Comparison of ENCODE assay signal across 13 cellular contexts in genomic region chr2:172208881-172209325, GRCh38.
A peak's percentile ranks its signal among the peaks of the same experiment; 100 is the strongest.
DNase-seq lines count a peak whose midpoint lies in the region; ATAC-seq and TF ChIP-seq lines count a peak whose summit lies in the region.
"Had no signal": no experiment of that assay in that cellular context is flagged by ENCODE, and none has a peak within 500 bp of the region (broad histone marks: within the 10 kb centered on the region; RNA-seq: fewer than 3 reads in every experiment).

No MANE protein-coding gene starts in this region.

- no peaks in the 10 kb centered on the region for H3K9me3 ChIP-seq in breast epithelium
- H3K9me3 ChIP-seq: ascending aorta, Peyer's patch had no signal

- TF ChIP-seq CTCF in MCF 10A (IDR thresholded peaks at IDR 0.05; ENCODE audit: unreplicated experiment): no peak
- no peak for TF ChIP-seq CTCF in breast epithelium (IDR thresholded peaks at IDR 0.05)
- no peak for TF ChIP-seq CTCF in fibroblast of mammary gland (conservative IDR thresholded peaks at IDR 0.05; ENCODE audit: control insufficient read depth, insufficient read depth, low read depth, low read length)

- H3K27me3 ChIP-seq in breast epithelium: no peaks in the 10 kb centered on the region
- H3K27me3 ChIP-seq: ascending aorta, Peyer's patch had no signal

- H3K4me3 ChIP-seq in breast epithelium: no peak overlapping the region
- H3K4me3 ChIP-seq in fibroblast of mammary gland (ENCODE audit: control insufficient read depth, low read depth, low read length): no peak overlapping the region
- H3K4me3 ChIP-seq: ascending aorta, Peyer's patch had no signal

- H3K4me1 ChIP-seq in breast epithelium: no peaks in the 10 kb centered on the region
- H3K4me1 ChIP-seq: ascending aorta had no signal

- H3K27ac ChIP-seq in breast epithelium: no peak overlapping the region
- H3K27ac ChIP-seq: ascending aorta had no signal

- H3K4me3 Mint-ChIP-seq in MCF 10A (ENCODE audit: unreplicated experiment): peak overlapping the region; percentile 41
- H3K4me3 Mint-ChIP-seq in effector memory CD8-positive, alpha-beta T cell: no peak overlapping the region
- H3K4me3 Mint-ChIP-seq: activated B cell treated with CpG ODN at 0.5 μM for 24 hours, immature natural killer cell had no signal

- no peaks in the 10 kb centered on the region for H3K36me3 Mint-ChIP-seq in MCF 10A (ENCODE audit: insufficient read depth, unreplicated experiment)
- no peaks in the 10 kb centered on the region for H3K36me3 Mint-ChIP-seq in effector memory CD8-positive, alpha-beta T cell (ENCODE audit: insufficient read depth)
- H3K36me3 Mint-ChIP-seq: immature natural killer cell had no signal

- peak overlapping the region; percentile 91 for H3K27ac Mint-ChIP-seq in MCF 10A (ENCODE audit: low read depth, unreplicated experiment)
- no peak overlapping the region for H3K27ac Mint-ChIP-seq in effector memory CD8-positive, alpha-beta T cell
- H3K27ac Mint-ChIP-seq: activated B cell treated with CpG ODN at 0.5 μM for 24 hours had no signal

- peaks cover 26% of the 10 kb centered on the region for H3K4me1 Mint-ChIP-seq in MCF 10A (ENCODE audit: insufficient read depth, unreplicated experiment)
- no peaks in the 10 kb centered on the region for H3K4me1 Mint-ChIP-seq in effector memory CD8-positive, alpha-beta T cell (ENCODE audit: low read depth in 2 of 2)
- H3K4me1 Mint-ChIP-seq: activated B cell treated with CpG ODN at 0.5 μM for 24 hours, immature natural killer cell had no signal

- no TSS peak for BruUV-seq in MCF 10A (replicated peaks; lab: Mats Ljungman, UMichigan)

- no peaks in the 10 kb centered on the region for H3K9me3 Mint-ChIP-seq in MCF 10A (ENCODE audit: unreplicated experiment)
- H3K9me3 Mint-ChIP-seq in effector memory CD8-positive, alpha-beta T cell: no peaks in the 10 kb centered on the region
- H3K9me3 Mint-ChIP-seq: activated B cell treated with CpG ODN at 0.5 μM for 24 hours, immature natural killer cell had no signal

- DNase-seq in MCF 10A (ENCODE audit: unreplicated experiment) (peak; percentile 56), breast epithelium (ENCODE audit: low spot score in 2 of 2) (no peak), RPMI7951 (ENCODE audit: low read depth) (peak; percentile 58), fibroblast of mammary gland (ENCODE audit: low read depth) (peak; percentile 22), T1000 (lab: John Stamatoyannopoulos, UW) (no peak)
- no peak for DNase-seq in effector memory CD8-positive, alpha-beta T cell
- DNase-seq: activated B cell treated with CpG ODN at 0.5 μM for 24 hours, immature natural killer cell, NCI-H2107, Peyer's patch had no signal

- TF ChIP-seq POLR2A in breast epithelium (IDR thresholded peaks at IDR 0.05): no peak

- H3K27me3 Mint-ChIP-seq in MCF 10A (ENCODE audit: insufficient read depth, unreplicated experiment): no peaks in the 10 kb centered on the region
- H3K27me3 Mint-ChIP-seq in effector memory CD8-positive, alpha-beta T cell: no peaks in the 10 kb centered on the region
- H3K27me3 Mint-ChIP-seq: activated B cell treated with CpG ODN at 0.5 μM for 24 hours had no signal

- POLR2A ChIA-PET in MCF 10A (lab: Yijun Ruan, JAX): interaction anchor here (0.6 to 11.4 kb wide), 22 partner anchors 8 to 257 kb away, joined by 3 to 220 read pairs (median 6); partner anchors contain the start of gene ITGA6

- ATAC-seq in effector memory CD8-positive, alpha-beta T cell (replicated peaks): no peak
- ATAC-seq in HG03378 (IDR thresholded peaks at IDR 0.05; ENCODE audit: unreplicated experiment) (no peak), GM19395 (IDR thresholded peaks at IDR 0.05; ENCODE audit: unreplicated experiment) (no peak)

- no peaks in the 10 kb centered on the region for H3K36me3 ChIP-seq in breast epithelium
- H3K36me3 ChIP-seq: ascending aorta, Peyer's patch had no signal

- intact Hi-C loops in MCF 10A (cut with micrococcal nuclease) (loop anchor here (5.0 to 10.0 kb wide), 2 partner anchors 37 to 256 kb away; no protein-coding TSS in a partner anchor), breast epithelium (cut with DNase I; ENCODE audit: low total_unique reads) (loop anchor here (5.0 kb wide), 1 partner anchor 48 kb away; no protein-coding TSS in a partner anchor)

- CTCF ChIA-PET in MCF 10A (lab: Yijun Ruan, JAX): interaction anchor here (0.8 to 7.2 kb wide), 20 partner anchors 8 to 398 kb away, joined by 3 to 53 read pairs (median 6); no protein-coding TSS in a partner anchor

Comparison
In these comparisons a context has a peak if more than half of its experiments do, and no peak if none do; other contexts are left out.
1. DNase-seq: peak in MCF 10A (single experiment), RPMI7951 (single experiment) and fibroblast of mammary gland (single experiment); none in breast epithelium (0 of 2), effector memory CD8-positive, alpha-beta T cell (0 of 3) and T1000 (single experiment).